Comparison of ENCODE assay signal across 14 cellular contexts in genomic region chr5:125659316-125660071, GRCh38.
A peak's percentile ranks its signal among the peaks of the same experiment; 100 is the strongest.
DNase-seq lines count a peak whose midpoint lies in the region; ATAC-seq, FAIRE-seq and TF ChIP-seq lines count a peak whose summit lies in the region.
"Had no signal": no experiment of that assay in that cellular context is flagged by ENCODE, and none has a peak within 500 bp of the region (broad histone marks: within the 10 kb centered on the region; RNA-seq: fewer than 3 reads in every experiment).

No MANE protein-coding gene starts in this region.

- H3K4me1 ChIP-seq in mammary epithelial cell (ENCODE audit: insufficient read depth, low read length), result no peaks in the 10 kb centered on the region
- peaks cover 0 to 10% of the 10 kb centered on the region in 2 donors for H3K4me1 ChIP-seq in kidney (ENCODE audit: control insufficient read depth in 1 of 2, insufficient read depth in 1 of 2, low read depth in 1 of 2, low read length in 2 of 2)
- H3K4me1 ChIP-seq in uterus, result no peaks in the 10 kb centered on the region
- no peaks in the 10 kb centered on the region for H3K4me1 ChIP-seq in hepatocyte (ENCODE audit: insufficient read depth)
- H3K4me1 ChIP-seq in HAP-1, result peaks cover 6% of the 10 kb centered on the region; the same call in 1 of the 2 replicates
- H3K4me1 ChIP-seq: right lobe of liver had no signal

- H3K27me3 ChIP-seq in mammary epithelial cell (ENCODE audit: insufficient read depth, low read length) (no peaks in the 10 kb centered on the region), uterus (no peaks in the 10 kb centered on the region), hepatocyte (no peaks in the 10 kb centered on the region), HAP-1 (ENCODE audit: low read depth) (no peaks in the 10 kb centered on the region)
- H3K27me3 ChIP-seq: right lobe of liver, thyroid gland had no signal

- TF ChIP-seq POLR2A in uterus (IDR thresholded peaks at IDR 0.05), result no peak

- H3K79me2 ChIP-seq in mammary epithelial cell (ENCODE audit: insufficient read depth, low read length) (no peaks in the 10 kb centered on the region), hepatocyte (no peaks in the 10 kb centered on the region)

- H3K4me3 Mint-ChIP-seq in MCF 10A (ENCODE audit: unreplicated experiment), result no peak overlapping the region
- H3K4me3 Mint-ChIP-seq: activated naive CD4-positive, alpha-beta T cell treated with anti-CD3 and anti-CD28 coated beads for 36 hours; dendritic cell treated with granulocyte-macrophage colony-stimulating factor and Interleukin-4, amounts not matched to agents 40 ng/mL and 50 ng/mL, for 4 days; T-helper 2 cell treated with Interferon-gamma antibody and Interleukin-4, amounts not matched to agents 5 μg/mL and 100 μg/mL, for 36 hours had no signal

- BruUV-seq in MCF 10A (replicated peaks; lab: Mats Ljungman, UMichigan) (no TSS peak), mammary epithelial cell (replicated peaks; lab: Mats Ljungman, UMichigan) (no TSS peak)

- no peak overlapping the region for H3K4me2 ChIP-seq in mammary epithelial cell (ENCODE audit: insufficient read depth, low read depth, low read length)
- no peak overlapping the region for H3K4me2 ChIP-seq in hepatocyte

- H3K4me3 ChIP-seq in mammary epithelial cell (replicated peaks in 1 of 3; ENCODE audit: insufficient read depth in 1 of 3, low read depth in 2 of 3, low read length in 3 of 3), result no peak overlapping the region
- no peak overlapping the region for H3K4me3 ChIP-seq in kidney (ENCODE audit: low read length in 2 of 2)
- no peak overlapping the region for H3K4me3 ChIP-seq in uterus
- H3K4me3 ChIP-seq in hepatocyte, result no peak overlapping the region
- H3K4me3 ChIP-seq in HAP-1, result no peak overlapping the region
- H3K4me3 ChIP-seq: right lobe of liver, thyroid gland had no signal

- H2AFZ ChIP-seq in mammary epithelial cell (ENCODE audit: low read depth, low read length) (no peak overlapping the region), hepatocyte (no peak overlapping the region)

- H3K4me1 Mint-ChIP-seq in MCF 10A (ENCODE audit: insufficient read depth, unreplicated experiment), result no peaks in the 10 kb centered on the region

- TF ChIP-seq CTCF in MCF 10A (IDR thresholded peaks at IDR 0.05; ENCODE audit: unreplicated experiment), result no peak
- no peak for TF ChIP-seq CTCF in mammary epithelial cell (conservative IDR thresholded peaks at IDR 0.05 in 1 of 2, IDR thresholded peaks at IDR 0.05 in 1 of 2; ENCODE audit: extremely low read depth in 1 of 2, insufficient read depth in 1 of 2, low read depth in 1 of 2, low read length in 2 of 2)
- TF ChIP-seq CTCF in kidney (IDR thresholded peaks at IDR 0.05; ENCODE audit: borderline replicate concordance, extremely low read depth, insufficient read depth), result no peak
- TF ChIP-seq CTCF in uterus (IDR thresholded peaks at IDR 0.05), result no peak
- no peak for TF ChIP-seq CTCF in hepatocyte (IDR thresholded peaks at IDR 0.05; ENCODE audit: poor library complexity)

- H3K27ac Mint-ChIP-seq in MCF 10A (ENCODE audit: low read depth, unreplicated experiment), result no peak overlapping the region
- H3K27ac Mint-ChIP-seq: activated naive CD4-positive, alpha-beta T cell treated with anti-CD3 and anti-CD28 coated beads for 36 hours; dendritic cell treated with granulocyte-macrophage colony-stimulating factor and Interleukin-4, amounts not matched to agents 40 ng/mL and 50 ng/mL, for 4 days; T-helper 2 cell treated with Interferon-gamma antibody and Interleukin-4, amounts not matched to agents 5 μg/mL and 100 μg/mL, for 36 hours had no signal

- intact Hi-C loops in MCF 10A (cut with micrococcal nuclease) (no loop called here), mammary epithelial cell (cut with micrococcal nuclease) (no loop called here), kidney (cut with DNase I) (no loop called here), uterus (cut with DNase I; ENCODE audit: low total_unique reads) (no loop called here)

- peaks cover 6% of the 10 kb centered on the region for H3K9me3 Mint-ChIP-seq in MCF 10A (ENCODE audit: unreplicated experiment)

- H3K27ac ChIP-seq in mammary epithelial cell (ENCODE audit: insufficient read depth, low read depth, low read length) (no peak overlapping the region), kidney (ENCODE audit: low read depth in 2 of 2, low read length in 2 of 2) (no peak overlapping the region), uterus (peak overlapping the region; percentile 44 to 50), hepatocyte (no peak overlapping the region)
- H3K27ac ChIP-seq: right lobe of liver, thyroid gland had no signal

- FAIRE-seq in kidney (lab: Jason Lieb, UNC), result peak; percentile 42

- H3K9ac ChIP-seq in mammary epithelial cell (ENCODE audit: insufficient read depth, low read length) (no peak overlapping the region), kidney (ENCODE audit: low read length in 2 of 2) (no peak overlapping the region)

- CTCF ChIA-PET in MCF 10A (lab: Yijun Ruan, JAX) (interaction anchor here (1.3 to 1.7 kb wide), 2 partner anchors 15 to 16 kb away, joined by 3 to 4 read pairs; no protein-coding TSS in a partner anchor), mammary epithelial cell (lab: Charles Lee; ENCODE audit: low non-redundant PET) (no interaction called here)

- H4K20me1 ChIP-seq in mammary epithelial cell (ENCODE audit: insufficient read depth, low read length), result no peaks in the 10 kb centered on the region
- H4K20me1 ChIP-seq in hepatocyte (ENCODE audit: insufficient read depth, poor library complexity, severe bottlenecking), result no peaks in the 10 kb centered on the region

- ATAC-seq in GM21529 (IDR thresholded peaks at IDR 0.05; ENCODE audit: unreplicated experiment), result no peak
- ATAC-seq: right lobe of liver had no signal

- DNase-seq in MCF 10A (ENCODE audit: unreplicated experiment) (peak; percentile 9), mammary epithelial cell (no peak), dermis microvascular lymphatic vessel endothelial cell (ENCODE audit: low read depth in 2 of 2) (peak; percentile 15 to 71), kidney (peak; percentile 41), uterus (peak; percentile 46 to 81), hepatocyte (ENCODE audit: low spot score) (no peak), HAP-1 (ENCODE audit: low spot score in 2 of 2) (no peak)
- DNase-seq: activated naive CD4-positive, alpha-beta T cell treated with anti-CD3 and anti-CD28 coated beads for 36 hours; Kasumi-1; right lobe of liver; thyroid gland had no signal

- dilution Hi-C loops in mammary epithelial cell (cut with HindIII; ENCODE audit: low sequenced_read_pairs), result no loop called here

- in situ Hi-C loops in mammary epithelial cell (cut with MboI; ENCODE audit: low sequenced_read_pairs in 2 of 2) (no loop called here), HAP-1 (cut with MboI; ENCODE audit: low sequenced_read_pairs) (no loop called here)

- POLR2A ChIA-PET in MCF 10A (lab: Yijun Ruan, JAX), result interaction anchor here (0.5 to 0.8 kb wide), 3 partner anchors 14 to 878 kb away, joined by 3 read pairs; no protein-coding TSS in a partner anchor

- no peaks in the 10 kb centered on the region for H3K27me3 Mint-ChIP-seq in MCF 10A (ENCODE audit: insufficient read depth, unreplicated experiment)
- H3K27me3 Mint-ChIP-seq: dendritic cell treated with granulocyte-macrophage colony-stimulating factor and Interleukin-4, amounts not matched to agents 40 ng/mL and 50 ng/mL, for 4 days had no signal

- H3K9me2 ChIP-seq in hepatocyte (replicated peaks; ENCODE audit: insufficient read depth), result no peaks in the 10 kb centered on the region

- H3K9me3 ChIP-seq in mammary epithelial cell (replicated peaks; ENCODE audit: insufficient read depth, low read length) (no peaks in the 10 kb centered on the region), kidney (ENCODE audit: control insufficient read depth in 1 of 2, low read length in 2 of 2) (no peaks in the 10 kb centered on the region), uterus (no peaks in the 10 kb centered on the region), hepatocyte (ENCODE audit: low read depth) (no peaks in the 10 kb centered on the region), HAP-1 (no peaks in the 10 kb centered on the region)
- H3K9me3 ChIP-seq: right lobe of liver, thyroid gland had no signal

- H3K36me3 ChIP-seq in mammary epithelial cell (ENCODE audit: insufficient read depth, low read length) (no peaks in the 10 kb centered on the region), kidney (ENCODE audit: control insufficient read depth in 1 of 2, insufficient read depth in 2 of 2, low read length in 2 of 2) (no peaks in the 10 kb centered on the region), uterus (no peaks in the 10 kb centered on the region), hepatocyte (replicated peaks; ENCODE audit: insufficient read depth, low read depth) (no peaks in the 10 kb centered on the region), HAP-1 (replicated peaks) (no peaks in the 10 kb centered on the region)
- H3K36me3 ChIP-seq: right lobe of liver, thyroid gland had no signal

- no peaks in the 10 kb centered on the region for H3K36me3 Mint-ChIP-seq in MCF 10A (ENCODE audit: insufficient read depth, unreplicated experiment)

- WGBS in mammary epithelial cell (ENCODE audit: low coverage, missing lambda C conversion rate), result 29% methylated on average over 2 of the region's 2 CpGs
- WGBS in hepatocyte (ENCODE audit: low lambda C conversion rate, missing lambda C conversion rate), result 43% methylated on average over 2 of the region's 2 CpGs

Comparison
In these comparisons a context has a peak if more than half of its experiments do, and no peak if none do; other contexts are left out.
1. DNase-seq: peak in MCF 10A (single experiment), dermis microvascular lymphatic vessel endothelial cell (2 of 2), kidney (single experiment) and uterus (2 of 2); none in mammary epithelial cell (single experiment), hepatocyte (single experiment) and HAP-1 (0 of 2).
2. H3K27ac ChIP-seq: peak in uterus (2 of 2); none in mammary epithelial cell (single experiment), kidney (0 of 2) and hepatocyte (single experiment).